ENCODE assay signal across 8 cellular contexts in genomic region chr5:33115467-33115866, GRCh38.
"Had no signal": no experiment of that assay in that cellular context is flagged by ENCODE, and none has a peak within 500 bp of the region (broad histone marks: within the 10 kb centered on the region; RNA-seq: fewer than 3 reads in every experiment).

No MANE protein-coding gene starts in this region.

- ATAC-seq: HCT116, HepG2, K562 had no signal

- DNase-seq: GM23248, GOT3, H7, HFFc6, KG1 had no signal
